10 cellular contexts compared by ENCODE assay signal in genomic region chr5:72066658-72067057, GRCh38. TPM values are rescaled to one million over a fixed set of nuclear protein-coding genes. Genes with fewer than 3 reads are reported as not detected.
DNase-seq lines count a peak whose midpoint lies in the region; ATAC-seq, FAIRE-seq and TF ChIP-seq lines count a peak whose summit lies in the region.
"Had no signal": no experiment of that assay in that cellular context is flagged by ENCODE, and none has a peak within 500 bp of the region (broad histone marks: within the 10 kb centered on the region; RNA-seq: fewer than 3 reads in every experiment).

No MANE protein-coding gene starts in this region.

- TF ChIP-seq CTCF in AG09309 (IDR thresholded peaks at IDR 0.05; ENCODE audit: control insufficient read depth, insufficient read depth, low read depth, low read length, missing control alignments) (no peak), astrocyte (IDR thresholded peaks at IDR 0.05; ENCODE audit: insufficient read depth, low read depth, low read length) (no peak), GM13977 (IDR thresholded peaks at IDR 0.05; ENCODE audit: extremely low read depth, insufficient read depth, missing control alignments) (no peak), BE2C (IDR thresholded peaks at IDR 0.05; ENCODE audit: low read depth, low read length) (no peak)

- no peaks in the 10 kb centered on the region for H3K79me2 ChIP-seq in astrocyte (ENCODE audit: insufficient read depth, low read length)

- no peak overlapping the region for H3K4me3 ChIP-seq in AG09309 (ENCODE audit: control insufficient read depth, low read depth, low read length)
- H3K4me3 ChIP-seq in astrocyte (ENCODE audit: insufficient read depth, low read depth, low read length), result peak overlapping the region; percentile 18
- H3K4me3 ChIP-seq in BE2C (ENCODE audit: low read depth, low read length), result no peak overlapping the region

- peak; percentile 63 for DNase-seq in AG09309 (ENCODE audit: low read depth)
- DNase-seq in HTR-8/SVneo (ENCODE audit: insufficient read length, low spot score), result peak; percentile 57
- peak; percentile 96 for DNase-seq in astrocyte (ENCODE audit: low read depth)
- peak; percentile 42 for DNase-seq in kidney glomerular epithelial cell (lab: John Stamatoyannopoulos, UW)
- no peak for DNase-seq in GM13977 (ENCODE audit: low spot score)
- DNase-seq in left lobe of liver (ENCODE audit: low spot score), result no peak
- DNase-seq in posterior vena cava (ENCODE audit: low spot score), result no peak
- no peak for DNase-seq in BE2C
- DNase-seq: activated CD8-positive, alpha-beta T cell treated with anti-CD3 and anti-CD28 coated beads for 36 hours; CD8-positive, alpha-beta memory T cell had no signal

- peak overlapping the region; percentile 71 for H3K27ac ChIP-seq in astrocyte (ENCODE audit: low read depth, low read length)

- H3K9ac ChIP-seq in astrocyte (ENCODE audit: low read length), result peak overlapping the region; percentile 30

- peak overlapping the region; percentile 58 for H3K4me3 Mint-ChIP-seq in astrocyte (ENCODE audit: unreplicated experiment)
- H3K4me3 Mint-ChIP-seq: activated CD8-positive, alpha-beta T cell treated with anti-CD3 and anti-CD28 coated beads for 36 hours; CD8-positive, alpha-beta memory T cell had no signal

- H3K4me2 ChIP-seq in astrocyte (ENCODE audit: low read length), result peak overlapping the region; percentile 71

- peak overlapping the region; percentile 100 for H3K27ac Mint-ChIP-seq in astrocyte (ENCODE audit: unreplicated experiment)
- H3K27ac Mint-ChIP-seq: activated CD8-positive, alpha-beta T cell treated with anti-CD3 and anti-CD28 coated beads for 36 hours; CD8-positive, alpha-beta memory T cell had no signal

- no peaks in the 10 kb centered on the region for H4K20me1 ChIP-seq in astrocyte (ENCODE audit: insufficient read depth, low read length)

- H3K36me3 ChIP-seq in astrocyte (ENCODE audit: insufficient read depth, low read length) (no peaks in the 10 kb centered on the region), BE2C (no peaks in the 10 kb centered on the region)

- no peak for ATAC-seq in left lobe of liver
- ATAC-seq: activated CD8-positive, alpha-beta T cell treated with anti-CD3 and anti-CD28 coated beads for 36 hours had no signal

- H3K4me1 Mint-ChIP-seq in astrocyte (ENCODE audit: low read depth, unreplicated experiment), result peaks cover 30% of the 10 kb centered on the region
- H3K4me1 Mint-ChIP-seq: CD8-positive, alpha-beta memory T cell had no signal

- intact Hi-C loops in posterior vena cava (cut with DNase I), result no loop called here

- FAIRE-seq in HTR-8/SVneo (lab: Jason Lieb, UNC) (peak; percentile 73), astrocyte (lab: Jason Lieb, UNC) (peak; percentile 99)

- H3K27me3 Mint-ChIP-seq in astrocyte (ENCODE audit: low read depth, unreplicated experiment), result no peaks in the 10 kb centered on the region

- H3K36me3 Mint-ChIP-seq in astrocyte (ENCODE audit: low read depth, unreplicated experiment), result no peaks in the 10 kb centered on the region

- H2AFZ ChIP-seq in astrocyte (ENCODE audit: low read depth, low read length), result no peak overlapping the region

- H3K9me3 Mint-ChIP-seq in astrocyte (ENCODE audit: unreplicated experiment), result no peaks in the 10 kb centered on the region
- H3K9me3 Mint-ChIP-seq: activated CD8-positive, alpha-beta T cell treated with anti-CD3 and anti-CD28 coated beads for 36 hours had no signal

- H3K9me3 ChIP-seq in astrocyte (ENCODE audit: insufficient read depth, low read depth, low read length), result no peaks in the 10 kb centered on the region
- H3K9me3 ChIP-seq in BE2C, result 0 out of 2 replicates have a peak, but pooled peaks cover 3% of the 10 kb centered on the region

- H3K27me3 ChIP-seq in astrocyte (ENCODE audit: insufficient read depth, low read length) (peaks cover 3% of the 10 kb centered on the region), BE2C (no peaks in the 10 kb centered on the region)

- in situ Hi-C loops in GM13977 (cut with MboI; ENCODE audit: low pct_unique_long_range_greater_than_20kb, low sequenced_read_pairs, unreplicated experiment), result no loop called here

- H3K4me1 ChIP-seq in astrocyte (ENCODE audit: insufficient read depth, low read length) (peaks cover 30% of the 10 kb centered on the region), BE2C (peaks cover 31% of the 10 kb centered on the region)

RNA-seq across cellular contexts. Expression of gene MAP1B, which starts 40.6 kb away (rescaled TPM):
- total RNA-seq in astrocyte (386 and 476 TPM in 2 replicates), left lobe of liver (3.4 TPM), posterior vena cava (100 to 1,000 TPM; 437 to 479 TPM)
- polyA plus RNA-seq in BE2C (2012; ENCODE audit: insufficient read depth, insufficient read length, low read depth), result 127 TPM

Comparison
In these comparisons a context has a peak if more than half of its experiments do, and no peak if none do; other contexts are left out.
1. DNase-seq: peak in AG09309 (single experiment), HTR-8/SVneo (single experiment), astrocyte (single experiment) and kidney glomerular epithelial cell (single experiment); none in GM13977 (single experiment), left lobe of liver (single experiment), posterior vena cava (single experiment) and BE2C (single experiment).
2. RNA of gene MAP1B, which starts 40.6 kb away (total RNA-seq): 437 to 479 TPM in posterior vena cava and 386 to 476 TPM in astrocyte; 3.4 TPM in left lobe of liver (single experiment); every median in the first group is over 10 times any median in the second.